In genomic region chrX:113929004-113929403, GRCh38 we compare ENCODE assay signal across 8 cellular contexts.
DNase-seq lines count a peak whose midpoint lies in the region; ATAC-seq and TF ChIP-seq lines count a peak whose summit lies in the region.

No MANE protein-coding gene starts in this region.

- TF ChIP-seq CTCF in fibroblast of villous mesenchyme (IDR thresholded peaks at IDR 0.05; ENCODE audit: insufficient read depth, low read depth, low read length) = peak; percentile 69

- H3K4me3 ChIP-seq in fibroblast of villous mesenchyme (ENCODE audit: low read depth, low read length) = no peak overlapping the region

- ATAC-seq in GM19035 (IDR thresholded peaks at IDR 0.05; ENCODE audit: unreplicated experiment) = no peak
- ATAC-seq in HG03139 (IDR thresholded peaks at IDR 0.05; ENCODE audit: unreplicated experiment) = no peak

- DNase-seq in DMS53 (lab: John Stamatoyannopoulos, UW) (peak; percentile 81), HPDE6-E6E7 (ENCODE audit: extremely low spot score) (peak; percentile 6), RKO (ENCODE audit: low spot score) (peak; percentile 69), fibroblast of villous mesenchyme (ENCODE audit: low read depth) (peak; percentile 60)
- no peak for DNase-seq in activated CD8-positive, alpha-beta memory T cell treated with anti-CD3 and anti-CD28 coated beads, Interleukin-2, amount 50 U/mL, for 4 hours
- no peak for DNase-seq in activated naive CD4-positive, alpha-beta T cell (lab: John Stamatoyannopoulos, UW)

Comparison
In these comparisons a context has a peak if more than half of its experiments do, and no peak if none do; other contexts are left out.
1. DNase-seq: peak in DMS53 (single experiment), HPDE6-E6E7 (single experiment), RKO (single experiment) and fibroblast of villous mesenchyme (single experiment); none in activated CD8-positive, alpha-beta memory T cell treated with anti-CD3 and anti-CD28 coated beads, Interleukin-2, amount 50 U/mL, for 4 hours (single experiment) and activated naive CD4-positive, alpha-beta T cell (0 of 4).